In the genomic region with DNA sequence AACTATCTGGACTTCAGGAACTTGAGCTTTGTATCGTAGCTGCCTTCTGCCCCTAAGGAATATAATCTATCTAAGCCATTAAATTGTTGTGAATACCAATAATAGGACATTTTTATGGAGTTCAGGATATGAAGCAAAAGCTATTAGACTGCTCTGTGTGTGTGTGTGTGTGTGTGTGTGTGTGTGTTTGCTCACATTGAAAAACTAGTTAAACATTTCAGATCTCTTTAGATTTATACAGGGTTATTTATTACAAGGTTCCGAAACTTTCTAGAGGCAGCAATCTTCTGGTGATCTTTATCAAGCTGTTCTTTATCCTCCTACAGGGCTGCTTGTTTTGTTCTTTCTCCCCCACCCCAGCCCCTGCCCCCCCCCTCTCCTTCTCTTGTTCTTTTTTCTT, we compare ENCODE assay signal across 1 cellular context.
TF ChIP-seq lines count a peak whose summit lies in the region.

No MANE protein-coding gene starts in this region.

TF ChIP-seq in liver, 16 proteins besides CTCF, POLR2A, EP300 and RAD21 (continued from another document):
- TF ChIP-seq, protein P1, sequence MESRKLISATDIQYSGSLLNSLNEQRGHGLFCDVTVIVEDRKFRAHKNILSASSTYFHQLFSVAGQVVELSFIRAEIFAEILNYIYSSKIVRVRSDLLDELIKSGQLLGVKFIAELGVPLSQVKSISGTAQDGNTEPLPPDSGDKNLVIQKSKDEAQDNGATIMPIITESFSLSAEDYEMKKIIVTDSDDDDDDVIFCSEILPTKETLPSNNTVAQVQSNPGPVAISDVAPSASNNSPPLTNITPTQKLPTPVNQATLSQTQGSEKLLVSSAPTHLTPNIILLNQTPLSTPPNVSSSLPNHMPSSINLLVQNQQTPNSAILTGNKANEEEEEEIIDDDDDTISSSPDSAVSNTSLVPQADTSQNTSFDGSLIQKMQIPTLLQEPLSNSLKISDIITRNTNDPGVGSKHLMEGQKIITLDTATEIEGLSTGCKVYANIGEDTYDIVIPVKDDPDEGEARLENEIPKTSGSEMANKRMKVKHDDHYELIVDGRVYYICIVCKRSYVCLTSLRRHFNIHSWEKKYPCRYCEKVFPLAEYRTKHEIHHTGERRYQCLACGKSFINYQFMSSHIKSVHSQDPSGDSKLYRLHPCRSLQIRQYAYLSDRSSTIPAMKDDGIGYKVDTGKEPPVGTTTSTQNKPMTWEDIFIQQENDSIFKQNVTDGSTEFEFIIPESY (IDR thresholded peaks at IDR 0.05) = no peak
- TF ChIP-seq GABPA (IDR thresholded peaks at IDR 0.05 in 1 of 2, conservative IDR thresholded peaks at IDR 0.05 in 1 of 2) (no peak), REST (IDR thresholded peaks at IDR 0.05) (no peak), NR2F2 (IDR thresholded peaks at IDR 0.05) (no peak), FOXA2 (IDR thresholded peaks at IDR 0.05) (no peak)
